ENCODE assay signal across 13 cellular contexts in the genomic region with DNA sequence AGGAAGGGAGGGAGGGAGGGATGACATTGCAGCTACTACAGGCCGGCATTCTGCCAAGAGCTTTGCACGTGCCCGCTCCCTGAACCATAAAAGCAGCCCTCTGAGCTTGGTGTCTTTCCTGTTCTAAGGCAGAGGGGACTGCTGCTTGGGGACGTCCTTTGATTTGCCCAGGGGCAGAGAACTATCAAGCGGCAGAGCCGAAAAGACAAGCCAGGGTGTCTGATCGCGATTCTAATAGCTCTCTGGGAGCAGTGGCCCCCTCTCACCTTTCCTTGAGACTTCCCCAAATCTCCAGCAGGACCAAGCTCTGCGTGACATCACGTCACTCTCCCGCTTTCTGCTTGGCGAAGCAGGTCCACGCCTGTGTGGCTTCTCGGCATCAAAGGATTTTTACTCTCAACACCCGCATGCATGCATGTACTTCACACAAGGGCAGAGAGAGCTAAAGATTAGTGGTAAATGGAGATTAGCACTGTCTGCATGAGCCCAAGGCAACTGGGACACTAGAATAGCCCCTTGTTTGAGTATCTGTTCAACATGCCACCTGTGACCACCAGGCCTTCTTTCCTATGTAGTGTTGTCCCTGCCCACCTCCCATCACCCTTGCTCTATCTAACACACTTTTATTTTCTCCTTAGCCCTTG.
DNase-seq lines count a peak whose midpoint lies in the region; ATAC-seq and TF ChIP-seq lines count a peak whose summit lies in the region.
"Had no signal": no experiment of that assay in that cellular context is flagged by ENCODE, and none has a peak within 500 bp of the region (broad histone marks: within the 10 kb centered on the region; RNA-seq: fewer than 3 reads in every experiment).

No MANE protein-coding gene starts in this region.

- ATAC-seq in stimulated activated naive B cell treated with anti-CD40 and anti-IgM and Interleukin-4, amounts not matched to agents 10 μg/mL and 1 μg/mL and 100 μg/mL, for 72 hours (replicated peaks) = peak; percentile 22 to 40
- no peak for ATAC-seq in naive thymus-derived CD4-positive, alpha-beta T cell
- ATAC-seq: activated naive CD8-positive, alpha-beta T cell treated with anti-CD3 and anti-CD28 coated beads, Interleukin-2, amount 50 U/mL, for 24 hours; left lobe of liver; Panc1 had no signal

- peaks cover 24 to 41% of the 10 kb centered on the region in 2 donors for H3K4me1 Mint-ChIP-seq in stimulated activated naive B cell treated with anti-CD40 and anti-IgM and Interleukin-4, amounts not matched to agents 10 μg/mL and 1 μg/mL and 100 μg/mL, for 72 hours
- peaks cover 0 to 5% (median 0%) of the 10 kb centered on the region in 7 donors for H3K4me1 Mint-ChIP-seq in naive thymus-derived CD4-positive, alpha-beta T cell

- H3K27ac Mint-ChIP-seq in stimulated activated naive B cell treated with anti-CD40 and anti-IgM and Interleukin-4, amounts not matched to agents 10 μg/mL and 1 μg/mL and 100 μg/mL, for 72 hours = peak overlapping the region; percentile 48
- H3K27ac Mint-ChIP-seq in naive thymus-derived CD4-positive, alpha-beta T cell = no peak overlapping the region
- H3K27ac Mint-ChIP-seq: activated naive CD8-positive, alpha-beta T cell treated with anti-CD3 and anti-CD28 coated beads, Interleukin-2, amount 50 U/mL, for 24 hours had no signal

- no peaks in the 10 kb centered on the region for H3K36me3 ChIP-seq in esophagus squamous epithelium
- H3K36me3 ChIP-seq in naive thymus-derived CD4-positive, alpha-beta T cell (ENCODE audit: control insufficient read depth in 2 of 3, insufficient read depth in 3 of 3, low read length in 3 of 3) = no peaks in the 10 kb centered on the region

- H3K36me3 Mint-ChIP-seq in stimulated activated naive B cell treated with anti-CD40 and anti-IgM and Interleukin-4, amounts not matched to agents 10 μg/mL and 1 μg/mL and 100 μg/mL, for 72 hours = peaks cover 4 to 8% of the 10 kb centered on the region in 2 donors
- peaks cover 0 to 8% (median 0%) of the 10 kb centered on the region in 5 donors for H3K36me3 Mint-ChIP-seq in naive thymus-derived CD4-positive, alpha-beta T cell

- H3K27ac ChIP-seq in esophagus squamous epithelium = peak overlapping the region; percentile 58 to 74 (median 65)
- H3K27ac ChIP-seq in naive thymus-derived CD4-positive, alpha-beta T cell (ENCODE audit: low read depth, low read length) = no peak overlapping the region
- H3K27ac ChIP-seq: KMS-11 had no signal

- DNase-seq in ELF-1 (ENCODE audit: low read depth, low spot score) (peak; percentile 19), NCI-H69 (lab: John Stamatoyannopoulos, UW) (peak; percentile 81), esophagus squamous epithelium (lab: John Stamatoyannopoulos, UW) (no peak), globus pallidus (ENCODE audit: low spot score) (no peak), germinal center (ENCODE audit: low spot score) (no peak)
- no peak for DNase-seq in stimulated activated naive B cell treated with anti-CD40 and anti-IgM and Interleukin-4, amounts not matched to agents 10 μg/mL and 1 μg/mL and 100 μg/mL, for 72 hours
- no peak for DNase-seq in naive thymus-derived CD4-positive, alpha-beta T cell
- DNase-seq in activated CD8-positive, alpha-beta memory T cell treated with anti-CD3 and anti-CD28 coated beads, Interleukin-2, amount 50 U/mL, for 48 hours = no peak
- DNase-seq: activated CD4-positive, alpha-beta T cell treated with anti-CD3 and anti-CD28 coated beads for 48 hours; activated naive CD8-positive, alpha-beta T cell treated with anti-CD3 and anti-CD28 coated beads, Interleukin-2, amount 50 U/mL, for 24 hours had no signal

- POLR2A ChIA-PET in naive thymus-derived CD4-positive, alpha-beta T cell (lab: Charles Lee) = no interaction called here

- H3K4me1 ChIP-seq in esophagus squamous epithelium = peaks cover 9 to 21% (median 14%) of the 10 kb centered on the region in 3 donors
- H3K4me1 ChIP-seq in naive thymus-derived CD4-positive, alpha-beta T cell (ENCODE audit: control insufficient read depth in 2 of 2, insufficient read depth in 2 of 2, low read length in 2 of 2) = no peaks in the 10 kb centered on the region

- TF ChIP-seq POLR2A in esophagus squamous epithelium (IDR thresholded peaks at IDR 0.05) = no peak

- 10 to 25% methylated on average over 10 to 13 of the region's 15 CpGs for WGBS in esophagus squamous epithelium, 2 donors

- peaks cover 0 to 18% (median 0%) of the 10 kb centered on the region in 4 donors for H3K27me3 ChIP-seq in esophagus squamous epithelium
- H3K27me3 ChIP-seq in naive thymus-derived CD4-positive, alpha-beta T cell (ENCODE audit: control insufficient read depth in 2 of 2, insufficient read depth in 2 of 2, low read length in 2 of 2) = no peaks in the 10 kb centered on the region

- peak overlapping the region in 1 of 4 donors; percentile 46 for H3K4me3 ChIP-seq in esophagus squamous epithelium
- no peak overlapping the region for H3K4me3 ChIP-seq in naive thymus-derived CD4-positive, alpha-beta T cell (ENCODE audit: low read length)

- no peak for TF ChIP-seq CTCF in esophagus squamous epithelium (IDR thresholded peaks at IDR 0.05)

- H3K9me3 ChIP-seq in esophagus squamous epithelium = no peaks in the 10 kb centered on the region
- no peaks in the 10 kb centered on the region for H3K9me3 ChIP-seq in naive thymus-derived CD4-positive, alpha-beta T cell (ENCODE audit: control insufficient read depth in 2 of 3, low read length in 3 of 3)

- peaks cover 5 to 9% of the 10 kb centered on the region in 2 donors for H3K9me3 Mint-ChIP-seq in stimulated activated naive B cell treated with anti-CD40 and anti-IgM and Interleukin-4, amounts not matched to agents 10 μg/mL and 1 μg/mL and 100 μg/mL, for 72 hours
- H3K9me3 Mint-ChIP-seq in naive thymus-derived CD4-positive, alpha-beta T cell = peaks cover 0 to 18% (median 8%) of the 10 kb centered on the region in 11 donors

- H3K4me3 Mint-ChIP-seq in stimulated activated naive B cell treated with anti-CD40 and anti-IgM and Interleukin-4, amounts not matched to agents 10 μg/mL and 1 μg/mL and 100 μg/mL, for 72 hours = peak overlapping the region in 1 of 2 donors; percentile 67
- H3K4me3 Mint-ChIP-seq in naive thymus-derived CD4-positive, alpha-beta T cell = no peak overlapping the region
- H3K4me3 Mint-ChIP-seq: activated naive CD8-positive, alpha-beta T cell treated with anti-CD3 and anti-CD28 coated beads, Interleukin-2, amount 50 U/mL, for 24 hours had no signal

- CTCF ChIA-PET in naive thymus-derived CD4-positive, alpha-beta T cell (lab: Charles Lee) = no interaction called here

- peaks cover 33 to 58% of the 10 kb centered on the region in 2 donors for H3K27me3 Mint-ChIP-seq in stimulated activated naive B cell treated with anti-CD40 and anti-IgM and Interleukin-4, amounts not matched to agents 10 μg/mL and 1 μg/mL and 100 μg/mL, for 72 hours
- H3K27me3 Mint-ChIP-seq in naive thymus-derived CD4-positive, alpha-beta T cell = peaks cover 0 to 48% (median 29%) of the 10 kb centered on the region in 5 donors

- intact Hi-C loops in esophagus squamous epithelium (cut with DNase I) = no loop called here
- intact Hi-C loops in naive thymus-derived CD4-positive, alpha-beta T cell (cut with micrococcal nuclease) = no loop called here

Comparison
In these comparisons a context has a peak if more than half of its experiments do, and no peak if none do; other contexts are left out.
1. DNase-seq: peak in ELF-1 (single experiment) and NCI-H69 (single experiment); none in esophagus squamous epithelium (single experiment), stimulated activated naive B cell treated with anti-CD40 and anti-IgM and Interleukin-4, amounts not matched to agents 10 μg/mL and 1 μg/mL and 100 μg/mL, for 72 hours (single experiment), globus pallidus (single experiment), naive thymus-derived CD4-positive, alpha-beta T cell (0 of 9), activated CD8-positive, alpha-beta memory T cell treated with anti-CD3 and anti-CD28 coated beads, Interleukin-2, amount 50 U/mL, for 48 hours (single experiment) and germinal center (single experiment).